In the genomic region with DNA sequence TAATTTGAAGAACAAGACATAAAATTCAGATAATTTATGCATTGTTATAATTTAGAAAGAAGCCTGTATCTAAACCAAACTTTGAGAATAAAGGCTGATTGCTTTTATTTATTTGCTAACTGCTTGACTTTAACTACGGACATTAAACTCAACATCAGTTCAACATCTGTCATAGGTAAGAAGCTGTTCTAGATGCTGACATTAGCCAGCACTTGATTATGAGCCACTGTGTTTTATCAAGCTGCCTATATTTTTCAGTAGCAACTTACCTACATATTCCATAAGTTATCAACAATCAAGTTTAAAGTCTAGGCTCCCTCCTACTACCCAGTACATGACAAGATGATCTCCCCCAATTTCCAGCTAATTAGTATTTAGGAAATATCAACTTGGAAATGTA, we compare ENCODE assay signal across 30 cellular contexts.
"Had no signal": no experiment of that assay in that cellular context is flagged by ENCODE, and none has a peak within 500 bp of the region (broad histone marks: within the 10 kb centered on the region; RNA-seq: fewer than 3 reads in every experiment).

No MANE protein-coding gene starts in this region.

- DNase-seq: activated B cell treated with CpG ODN at 0.5 μM for 24 hours; activated CD4-positive, alpha-beta memory T cell treated with anti-CD3 and anti-CD28 coated beads for 36 hours; activated CD4-positive, alpha-beta T cell treated with anti-CD3 and anti-CD28 coated beads, Interleukin-2, amount 10 ng/mL, durations not matched to agents 24 days and 14 days; activated CD8-positive, alpha-beta memory T cell treated with anti-CD3 and anti-CD28 coated beads, Interleukin-2, amount 10 ng/mL, durations not matched to agents 7 days and 5 days; activated CD8-positive, alpha-beta memory T cell treated with anti-CD3 and anti-CD28 coated beads, Interleukin-2, amount 50 U/mL, for 4 hours; activated CD8-positive, alpha-beta T cell treated with anti-CD3 and anti-CD28 coated beads, Interleukin-2, amount 10 ng/mL, durations not matched to agents 7 days and 5 days; activated effector memory CD4-positive, alpha-beta T cell treated with anti-CD3 and anti-CD28 coated beads, Interleukin-2, amount 50 U/mL, for 16 hours; activated naive CD4-positive, alpha-beta T cell treated with anti-CD3 and anti-CD28 coated beads for 36 hours; activated naive CD8-positive, alpha-beta T cell treated with anti-CD3 and anti-CD28 coated beads for 36 hours; activated naive CD8-positive, alpha-beta T cell treated with anti-CD3 and anti-CD28 coated beads, Interleukin-2, amount 50 U/mL, for 24 hours; activated T-cell treated with anti-CD3 and anti-CD28 coated beads, Interleukin-2, amount 50 U/mL, for 1 hour; activated T-cell treated with anti-CD3 and anti-CD28 coated beads, Interleukin-2, amount 50 U/mL, for 48 hours; adrenal gland; amygdala; aorta; central memory CD4-positive, alpha-beta T cell; cerebellar nuclear complex; colonic mucosa; dorsolateral prefrontal cortex; effector memory CD4-positive, alpha-beta T cell; endodermal cell; foreskin keratinocyte; SW 1271; T-cell; T1000; WERI-Rb-1 had no signal

- H3K36me3 ChIP-seq: colonic mucosa, WERI-Rb-1 had no signal

- H3K4me1 ChIP-seq: adrenal gland, breast epithelium, colonic mucosa, foreskin keratinocyte had no signal

- ATAC-seq: activated CD4-positive, CD25-positive, alpha-beta regulatory T cell treated with anti-CD3 and anti-CD28 coated beads, Interleukin-2, amount 50 U/mL, for 24 hours; activated CD8-positive, alpha-beta memory T cell treated with anti-CD3 and anti-CD28 coated beads, Interleukin-2, amount 10 ng/mL, durations not matched to agents 7 days and 5 days; activated CD8-positive, alpha-beta T cell treated with anti-CD3 and anti-CD28 coated beads, Interleukin-2, amount 10 ng/mL, durations not matched to agents 7 days and 5 days; activated naive CD8-positive, alpha-beta T cell treated with anti-CD3 and anti-CD28 coated beads, Interleukin-2, amount 50 U/mL, for 24 hours; esophagus mucosa; foreskin keratinocyte; T-cell had no signal

- H3K27me3 ChIP-seq: adrenal gland, breast epithelium, cardiac muscle cell, colonic mucosa, dorsolateral prefrontal cortex, foreskin keratinocyte had no signal

- H3K4me3 ChIP-seq: adrenal gland, breast epithelium, cardiac muscle cell, colonic mucosa, dorsolateral prefrontal cortex had no signal

- H3K9me3 ChIP-seq: adrenal gland, breast epithelium, colonic mucosa had no signal

- H3K27ac ChIP-seq: adrenal gland, breast epithelium, colonic mucosa, dorsolateral prefrontal cortex, foreskin keratinocyte, WERI-Rb-1 had no signal
